ENCODE assay signal across 28 cellular contexts in genomic region chr3:128041378-128041777, GRCh38.
"Had no signal": no experiment of that assay in that cellular context is flagged by ENCODE, and none has a peak within 500 bp of the region (broad histone marks: within the 10 kb centered on the region; RNA-seq: fewer than 3 reads in every experiment).

No MANE protein-coding gene starts in this region.

- H3K36me3 ChIP-seq: brain microvascular endothelial cell, cardiac muscle cell, MG63 had no signal

- H3K27me3 Mint-ChIP-seq: activated T-helper 17 cell treated with anti-CD3 and anti-CD28 coated beads, Interleukin-2, amount 50 U/mL, for 72 hours had no signal

- H3K36me3 Mint-ChIP-seq: activated naive CD8-positive, alpha-beta T cell; T-cell had no signal

- H3K27ac Mint-ChIP-seq: activated CD4-positive, alpha-beta memory T cell treated with anti-CD3 and anti-CD28 coated beads, Interleukin-2, amount 10 ng/mL, durations not matched to agents 7 days and 5 days; activated CD4-positive, alpha-beta T cell treated with anti-CD3 and anti-CD28 coated beads, Interleukin-2, amount 10 ng/mL, durations not matched to agents 7 days and 5 days; activated naive CD4-positive, alpha-beta T cell treated with anti-CD3 and anti-CD28 coated beads for 36 hours; activated naive CD8-positive, alpha-beta T cell; activated T-helper 17 cell treated with anti-CD3 and anti-CD28 coated beads, Interleukin-2, amount 50 U/mL, for 72 hours; T-cell had no signal

- ATAC-seq: activated T-helper 17 cell treated with anti-CD3 and anti-CD28 coated beads, Interleukin-2, amount 50 U/mL, for 72 hours; Panc1; Right ventricle myocardium inferior; T-cell had no signal

- H3K9me3 ChIP-seq: MG63 had no signal

- H3K27ac ChIP-seq: brain microvascular endothelial cell, cardiac muscle cell, SK-N-MC, VCaP had no signal

- DNase-seq: activated CD4-positive, alpha-beta memory T cell treated with anti-CD3 and anti-CD28 coated beads, Interleukin-2, amount 10 ng/mL, durations not matched to agents 7 days and 5 days; activated CD4-positive, alpha-beta T cell treated with anti-CD3 and anti-CD28 coated beads, Interleukin-2, amount 10 ng/mL, durations not matched to agents 7 days and 5 days; activated CD4-positive, CD25-positive, alpha-beta regulatory T cell; activated gamma-delta T cell; activated naive CD4-positive, alpha-beta T cell treated with anti-CD3 and anti-CD28 coated beads for 36 hours; activated T-cell treated with anti-CD3 and anti-CD28 coated beads for 4 hours; activated T-cell treated with anti-CD3 and anti-CD28 coated beads, Interleukin-2, amount 50 U/mL, for 48 hours; brain microvascular endothelial cell; MG63; MV-4-11; NCI-H1417 treated with DMSO at 0.1 percent for 48 hours; NCI-H187; NCI-H2081; NCI-H226; NCI-H526; NCI-H774; NK-92 treated with Interleukin-12 subunit alpha and Interleukin-12 subunit beta, amount 100 ng/mL, for 24 hours; RPMI8226; T-cell; T-helper 2 cell; T1000 had no signal

- H3K9me3 Mint-ChIP-seq: activated CD4-positive, alpha-beta memory T cell treated with anti-CD3 and anti-CD28 coated beads, Interleukin-2, amount 10 ng/mL, durations not matched to agents 7 days and 5 days; activated CD4-positive, alpha-beta T cell treated with anti-CD3 and anti-CD28 coated beads, Interleukin-2, amount 10 ng/mL, durations not matched to agents 7 days and 5 days; activated naive CD4-positive, alpha-beta T cell treated with anti-CD3 and anti-CD28 coated beads for 36 hours; activated T-helper 17 cell treated with anti-CD3 and anti-CD28 coated beads, Interleukin-2, amount 50 U/mL, for 72 hours; T-cell had no signal

- H3K27me3 ChIP-seq: MG63 had no signal

- H3K4me1 Mint-ChIP-seq: activated CD4-positive, alpha-beta memory T cell treated with anti-CD3 and anti-CD28 coated beads, Interleukin-2, amount 10 ng/mL, durations not matched to agents 7 days and 5 days; activated CD4-positive, alpha-beta T cell treated with anti-CD3 and anti-CD28 coated beads, Interleukin-2, amount 10 ng/mL, durations not matched to agents 7 days and 5 days; activated T-helper 17 cell treated with anti-CD3 and anti-CD28 coated beads, Interleukin-2, amount 50 U/mL, for 72 hours; T-cell had no signal

- H3K4me3 Mint-ChIP-seq: activated CD4-positive, alpha-beta memory T cell treated with anti-CD3 and anti-CD28 coated beads, Interleukin-2, amount 10 ng/mL, durations not matched to agents 7 days and 5 days; activated CD4-positive, alpha-beta T cell treated with anti-CD3 and anti-CD28 coated beads, Interleukin-2, amount 10 ng/mL, durations not matched to agents 7 days and 5 days; activated naive CD4-positive, alpha-beta T cell treated with anti-CD3 and anti-CD28 coated beads for 36 hours; activated naive CD8-positive, alpha-beta T cell; activated T-helper 17 cell treated with anti-CD3 and anti-CD28 coated beads, Interleukin-2, amount 50 U/mL, for 72 hours; T-cell had no signal

- H3K4me3 ChIP-seq: cardiac muscle cell, MG63, SK-N-MC had no signal
